In the genomic region with DNA sequence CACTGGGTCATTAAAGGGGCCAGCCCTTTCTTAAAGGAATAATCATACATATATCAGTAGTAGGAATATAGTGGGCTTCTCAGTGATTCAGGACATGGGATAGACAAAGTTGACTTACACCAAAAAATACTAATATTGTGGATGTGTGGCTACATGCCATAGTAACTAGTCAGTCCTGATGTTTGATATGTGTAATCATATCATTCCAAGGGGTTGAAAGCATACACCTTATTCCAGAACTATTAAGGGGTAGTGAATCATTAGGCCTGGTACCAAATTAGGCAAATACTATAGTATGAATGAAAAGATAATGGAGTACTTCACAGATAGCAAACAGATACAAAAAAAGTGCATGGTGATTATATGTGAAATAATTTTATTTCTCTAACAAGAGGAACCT, we compare ENCODE assay signal across 19 cellular contexts.
DNase-seq lines count a peak whose midpoint lies in the region; FAIRE-seq and TF ChIP-seq lines count a peak whose summit lies in the region.
"Had no signal": no experiment of that assay in that cellular context is flagged by ENCODE, and none has a peak within 500 bp of the region (broad histone marks: within the 10 kb centered on the region; RNA-seq: fewer than 3 reads in every experiment).

No MANE protein-coding gene starts in this region.

- no peaks in the 10 kb centered on the region for H3K36me3 ChIP-seq in bronchial epithelial cell (ENCODE audit: control insufficient read depth, insufficient read depth, low read length)
- H3K36me3 ChIP-seq: HAP-1 had no signal

- no peaks in the 10 kb centered on the region for H3K27me3 ChIP-seq in bronchial epithelial cell (ENCODE audit: control insufficient read depth, insufficient read depth, low read length)

- no peak overlapping the region for H3K4me3 ChIP-seq in bronchial epithelial cell (ENCODE audit: low read depth, low read length)
- no peak overlapping the region for H3K4me3 ChIP-seq in foreskin fibroblast (ENCODE audit: low read depth in 1 of 2, low read length in 2 of 2)
- no peak overlapping the region for H3K4me3 ChIP-seq in skeletal muscle cell (ENCODE audit: low read depth, low read length)
- H3K4me3 ChIP-seq: GM12878, HAP-1 had no signal

- no peak for FAIRE-seq in bronchial epithelial cell (lab: Jason Lieb, UNC)
- no peak for FAIRE-seq in GM12891 (lab: Jason Lieb, UNC)
- FAIRE-seq: GM12878, GM18507, H54 had no signal

- TF ChIP-seq CTCF in bronchial epithelial cell (IDR thresholded peaks at IDR 0.05; ENCODE audit: insufficient read depth, low read length, severe bottlenecking) (no peak), foreskin fibroblast (IDR thresholded peaks at IDR 0.05; ENCODE audit: low read depth, low read length) (no peak)

- TF ChIP-seq POLR2A in GM12891 (IDR thresholded peaks at IDR 0.05; ENCODE audit: low read depth, low read length), result no peak

- DNase-seq in bronchial epithelial cell (ENCODE audit: low read depth) (peak; percentile 72), foreskin fibroblast (peak; percentile 3 to 23), skeletal muscle cell (ENCODE audit: low read depth) (peak; percentile 2), T-helper 9 cell (no peak), GM12891 (ENCODE audit: insufficient read length, low spot score) (no peak), DMS 273 (lab: John Stamatoyannopoulos, UW; ENCODE audit: unreplicated experiment) (no peak)
- DNase-seq: C1 segment of cervical spinal cord; Caco-2; CD4-positive, alpha-beta memory T cell; DMS 273 treated with DMSO at 0.1 percent for 48 hours; DMS79; EL; GDM1; GOT3; HFFc6 had no signal

TF ChIP-seq in GM12891, 5 proteins besides CTCF, POLR2A, EP300 and RAD21:
- TF ChIP-seq POLR2AphosphoS5 (IDR thresholded peaks at IDR 0.05; ENCODE audit: low read depth, low read length) (no peak), SPI1 (IDR thresholded peaks at IDR 0.05; ENCODE audit: low read depth, low read length) (no peak), POU2F2 (IDR thresholded peaks at IDR 0.05; ENCODE audit: low read depth, low read length) (no peak), PAX5 (IDR thresholded peaks at IDR 0.05; ENCODE audit: insufficient read depth, low read length, severe bottlenecking) (no peak), TAF1 (IDR thresholded peaks at IDR 0.05; ENCODE audit: low read depth, low read length) (no peak)

Comparison
In these comparisons a context has a peak if more than half of its experiments do, and no peak if none do; other contexts are left out.
1. DNase-seq: peak in bronchial epithelial cell (single experiment), foreskin fibroblast (2 of 2) and skeletal muscle cell (single experiment); none in T-helper 9 cell (single experiment), GM12891 (single experiment) and DMS 273 (single experiment).